Comparison of ENCODE assay signal across 16 cellular contexts in genomic region chr15:37246065-37246464, GRCh38.
DNase-seq lines count a peak whose midpoint lies in the region; ATAC-seq and TF ChIP-seq lines count a peak whose summit lies in the region.
"Had no signal": no experiment of that assay in that cellular context is flagged by ENCODE, and none has a peak within 500 bp of the region (broad histone marks: within the 10 kb centered on the region; RNA-seq: fewer than 3 reads in every experiment).

No MANE protein-coding gene starts in this region.

- no peaks in the 10 kb centered on the region for H3K9me3 ChIP-seq in SK-N-SH
- H3K9me3 ChIP-seq: Caco-2 had no signal

- H3K27me3 Mint-ChIP-seq in mesothelial cell of epicardium (ENCODE audit: low read depth), result no peaks in the 10 kb centered on the region
- H3K27me3 Mint-ChIP-seq in stimulated activated naive B cell treated with anti-CD40 and anti-IgM and Interleukin-4, amounts not matched to agents 10 μg/mL and 1 μg/mL and 100 μg/mL, for 72 hours, result no peaks in the 10 kb centered on the region

- H2AFZ ChIP-seq in SK-N-SH (ENCODE audit: low read depth), result no peak overlapping the region; the same call in 1 of the 2 replicates

- no peak overlapping the region for H3K4me3 ChIP-seq in SK-N-SH (ENCODE audit: low read depth in 2 of 2, low read length in 1 of 2)
- no peak overlapping the region for H3K4me3 ChIP-seq in fibroblast of pulmonary artery (replicated peaks; ENCODE audit: low read depth, low read length)
- H3K4me3 ChIP-seq: GM12878 had no signal

- H3K79me2 ChIP-seq in SK-N-SH (ENCODE audit: insufficient read depth), result no peaks in the 10 kb centered on the region

- H3K9me2 ChIP-seq in SK-N-SH, result no peaks in the 10 kb centered on the region

- H3K9me3 Mint-ChIP-seq in mesothelial cell of epicardium, result no peaks in the 10 kb centered on the region
- H3K9me3 Mint-ChIP-seq in stimulated activated naive B cell treated with anti-CD40 and anti-IgM and Interleukin-4, amounts not matched to agents 10 μg/mL and 1 μg/mL and 100 μg/mL, for 72 hours, result no peaks in the 10 kb centered on the region
- H3K9me3 Mint-ChIP-seq: CD8-positive, alpha-beta T cell; HFFc6 had no signal

- H3K4me1 ChIP-seq in SK-N-SH (ENCODE audit: control insufficient read depth in 1 of 2, insufficient read depth in 2 of 2, low read depth in 1 of 2, low read length in 1 of 2), result peaks cover 0 to 3% of the 10 kb centered on the region in 2 experiments; a peak in 2 of 4 replicates

- H3F3A ChIP-seq in SK-N-SH (replicated peaks; ENCODE audit: insufficient read depth), result no peaks in the 10 kb centered on the region

- H3K36me3 Mint-ChIP-seq in mesothelial cell of epicardium, result no peaks in the 10 kb centered on the region
- no peaks in the 10 kb centered on the region for H3K36me3 Mint-ChIP-seq in stimulated activated naive B cell treated with anti-CD40 and anti-IgM and Interleukin-4, amounts not matched to agents 10 μg/mL and 1 μg/mL and 100 μg/mL, for 72 hours
- H3K36me3 Mint-ChIP-seq: CD14-positive monocyte; CD8-positive, alpha-beta T cell had no signal

- POLR2A ChIA-PET in SK-N-SH (lab: Yijun Ruan, JAX), result interaction anchor here (1.1 kb wide), 1 partner anchor 37 kb away, joined by 3 read pairs; no protein-coding TSS in a partner anchor

- H3K27ac Mint-ChIP-seq in mesothelial cell of epicardium, result peak overlapping the region; percentile 91
- no peak overlapping the region for H3K27ac Mint-ChIP-seq in stimulated activated naive B cell treated with anti-CD40 and anti-IgM and Interleukin-4, amounts not matched to agents 10 μg/mL and 1 μg/mL and 100 μg/mL, for 72 hours
- H3K27ac Mint-ChIP-seq: CD14-positive monocyte; CD8-positive, alpha-beta T cell; HFFc6 had no signal

- WGBS in SK-N-SH (ENCODE audit: low lambda C conversion rate), result 71% methylated on average over 1 of the region's 1 CpG

- DNase-seq in SK-N-SH (no peak), fibroblast of pulmonary artery (ENCODE audit: low read depth) (peak; percentile 1), mesothelial cell of epicardium (ENCODE audit: low spot score in 2 of 2, unreplicated experiment in 2 of 2) (no peak), NCI-H1105 treated with DMSO at 0.1 percent for 48 hours (lab: John Stamatoyannopoulos, UW) (no peak), NOMO-1 treated with dmso at 0.1 percent for 144 hours (lab: John Stamatoyannopoulos, UW; ENCODE audit: unreplicated experiment) (no peak), DMS153 (lab: John Stamatoyannopoulos, UW) (no peak)
- DNase-seq in stimulated activated naive B cell treated with anti-CD40 and anti-IgM and Interleukin-4, amounts not matched to agents 10 μg/mL and 1 μg/mL and 100 μg/mL, for 72 hours, result no peak
- DNase-seq: Caco-2; CD8-positive, alpha-beta T cell; HCEC 1CT; HFFc6 had no signal

- H3K4me2 ChIP-seq in SK-N-SH, result no peak overlapping the region

- H3K4me3 Mint-ChIP-seq in mesothelial cell of epicardium, result no peak overlapping the region
- no peak overlapping the region for H3K4me3 Mint-ChIP-seq in stimulated activated naive B cell treated with anti-CD40 and anti-IgM and Interleukin-4, amounts not matched to agents 10 μg/mL and 1 μg/mL and 100 μg/mL, for 72 hours
- H3K4me3 Mint-ChIP-seq: CD14-positive monocyte; CD8-positive, alpha-beta T cell; HFFc6 had no signal

- H3K9ac ChIP-seq in SK-N-SH, result no peak overlapping the region

- H3K27me3 ChIP-seq in SK-N-SH (ENCODE audit: insufficient read depth), result no peaks in the 10 kb centered on the region

- no peak for ATAC-seq in SK-N-SH treated with all-trans-retinoic acid at 6 μM for 48 hours
- ATAC-seq in stimulated activated naive B cell treated with anti-CD40 and anti-IgM and Interleukin-4, amounts not matched to agents 10 μg/mL and 1 μg/mL and 100 μg/mL, for 72 hours (replicated peaks), result no peak
- ATAC-seq: CD8-positive, alpha-beta T cell; GM12878; HepG2 had no signal

- TF ChIP-seq CTCF in SK-N-SH (IDR thresholded peaks at IDR 0.05) (no peak), fibroblast of pulmonary artery (IDR thresholded peaks at IDR 0.05; ENCODE audit: low read length, missing control alignments) (no peak), mesothelial cell of epicardium (IDR thresholded peaks at IDR 0.05; ENCODE audit: unreplicated experiment) (no peak)

- H3K36me3 ChIP-seq in SK-N-SH (replicated peaks in 1 of 2; ENCODE audit: control insufficient read depth in 1 of 2, insufficient read depth in 2 of 2, low read length in 1 of 2), result no peaks in the 10 kb centered on the region

- TF ChIP-seq RAD21 in SK-N-SH (IDR thresholded peaks at IDR 0.05; ENCODE audit: low read length), result no peak

- peaks cover 35% of the 10 kb centered on the region for H3K4me1 Mint-ChIP-seq in mesothelial cell of epicardium
- no peaks in the 10 kb centered on the region for H3K4me1 Mint-ChIP-seq in stimulated activated naive B cell treated with anti-CD40 and anti-IgM and Interleukin-4, amounts not matched to agents 10 μg/mL and 1 μg/mL and 100 μg/mL, for 72 hours
- H3K4me1 Mint-ChIP-seq: CD14-positive monocyte had no signal

- no peaks in the 10 kb centered on the region for H4K20me1 ChIP-seq in SK-N-SH (ENCODE audit: insufficient read depth)

- CTCF ChIA-PET in SK-N-SH (lab: Yijun Ruan, JAX), result interaction anchor here (1.1 kb wide), 1 partner anchor 14 kb away, joined by 3 read pairs; no protein-coding TSS in a partner anchor

- TF ChIP-seq EP300 in SK-N-SH (IDR thresholded peaks at IDR 0.05; ENCODE audit: borderline replicate concordance in 1 of 2, low read depth in 1 of 2, low read length in 1 of 2), result no peak

- peak overlapping the region in 1 of 2 experiments; percentile 60; a peak in 2 of 4 replicates for H3K27ac ChIP-seq in SK-N-SH (ENCODE audit: low read depth in 2 of 2, low read length in 1 of 2)
- H3K27ac ChIP-seq: 22Rv1 had no signal

TF ChIP-seq in SK-N-SH treated with all-trans-retinoic acid at 6 μM for 48 hours, 23 proteins besides CTCF, POLR2A, EP300 and RAD21:
- TF ChIP-seq ISL1 (CRISPR knock-in tag; IDR thresholded peaks at IDR 0.05), result peak; percentile 94
- TF ChIP-seq GLIS3 (CRISPR knock-in tag; IDR thresholded peaks at IDR 0.05), result no peak
- 0 out of 2 replicates have a peak, but pooled peaks have one; percentile 13 for TF ChIP-seq TSHZ2 (CRISPR knock-in tag; IDR thresholded peaks at IDR 0.05)
- no peak for TF ChIP-seq CSDC2 (CRISPR knock-in tag; IDR thresholded peaks at IDR 0.05)
- TF ChIP-seq TCF4 (CRISPR knock-in tag; IDR thresholded peaks at IDR 0.05; ENCODE audit: borderline replicate concordance), result no peak

TF ChIP-seq in SK-N-SH, 30 proteins besides CTCF, POLR2A, EP300 and RAD21:
- TF ChIP-seq ZBTB33 (IDR thresholded peaks at IDR 0.05; ENCODE audit: borderline replicate concordance, low read depth), result no peak
- TF ChIP-seq ELF1 (IDR thresholded peaks at IDR 0.05), result no peak
- TF ChIP-seq MXI1 (IDR thresholded peaks at IDR 0.05; ENCODE audit: low read depth, low read length), result no peak
- no peak for TF ChIP-seq GABPA (IDR thresholded peaks at IDR 0.05; ENCODE audit: low read depth)
